Comparison of ENCODE assay signal across 10 cellular contexts in the genomic region with DNA sequence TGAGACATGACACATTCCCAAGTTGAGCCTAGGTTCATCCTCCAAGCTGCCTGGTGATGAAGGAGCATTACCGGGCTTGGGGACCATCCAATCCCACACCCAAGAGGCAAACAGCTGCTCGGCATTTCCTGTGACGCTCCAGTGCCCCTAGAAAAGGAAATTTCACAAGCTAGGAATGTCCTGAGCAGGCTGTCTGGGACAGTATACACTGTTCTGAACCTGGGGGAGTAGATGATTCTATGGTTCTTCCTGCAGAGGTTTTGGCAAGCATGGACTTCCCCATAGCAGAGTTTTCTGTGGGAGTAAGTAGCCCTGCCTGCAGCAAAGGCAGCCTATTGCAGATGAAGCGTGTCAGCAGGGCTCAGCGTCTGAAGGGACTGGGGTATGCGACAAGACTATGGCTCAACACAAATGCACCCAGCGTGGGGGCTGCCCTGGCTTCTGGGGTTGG. TPM values are rescaled to one million over a fixed set of nuclear protein-coding genes. Genes with fewer than 3 reads are reported as not detected.
DNase-seq lines count a peak whose midpoint lies in the region; ATAC-seq, FAIRE-seq and TF ChIP-seq lines count a peak whose summit lies in the region.
"Had no signal": no experiment of that assay in that cellular context is flagged by ENCODE, and none has a peak within 500 bp of the region (broad histone marks: within the 10 kb centered on the region; RNA-seq: fewer than 3 reads in every experiment).

No MANE protein-coding gene starts in this region.

- H3K27me3 ChIP-seq in HepG2 (ENCODE audit: control insufficient read depth in 1 of 2, insufficient read depth in 2 of 2, low read length in 2 of 2) (no peaks in the 10 kb centered on the region), upper lobe of left lung (no peaks in the 10 kb centered on the region)

- H3K36me3 ChIP-seq in HepG2 (replicated peaks in 1 of 2; ENCODE audit: control insufficient read depth in 1 of 2, insufficient read depth in 2 of 2, low read length in 2 of 2): no peaks in the 10 kb centered on the region
- H3K36me3 ChIP-seq in upper lobe of left lung: peaks cover 0 to 5% (median 0%) of the 10 kb centered on the region in 4 donors

- ATAC-seq in HepG2 (peak; percentile 46), upper lobe of left lung (ENCODE audit: low FRiP score in 2 of 2) (peak; percentile 84 to 86), GM21619 (IDR thresholded peaks at IDR 0.05; ENCODE audit: unreplicated experiment) (no peak)
- no peak for ATAC-seq in activated naive CD8-positive, alpha-beta T cell treated with anti-CD3 and anti-CD28 coated beads, Interleukin-2, amount 50 U/mL, for 24 hours

- POLR2A ChIA-PET in HepG2 (lab: Yijun Ruan, JAX): interaction anchor here (0.5 kb wide), 1 partner anchor 38 kb away, joined by 3 read pairs; no protein-coding TSS in a partner anchor

- in situ Hi-C loops in HepG2 (cut with HindIII; ENCODE audit: extremely low pct_ligation_motif_present, low pct_unique_long_range_greater_than_20kb): no loop called here

- no peak for DNase-seq in activated T-cell treated with anti-CD3 and anti-CD28 coated beads, Interleukin-2, amount 50 U/mL, for 24 hours
- no peak for DNase-seq in activated T-cell treated with anti-CD3 and anti-CD28 coated beads, Interleukin-2, amount 50 U/mL, for 48 hours
- DNase-seq in chondrocyte (ENCODE audit: low spot score) (no peak), HepG2 (ENCODE audit: low spot score) (no peak), upper lobe of left lung (peak; percentile 12 to 68), NCI-H187 (lab: John Stamatoyannopoulos, UW) (no peak)
- DNase-seq in activated naive CD8-positive, alpha-beta T cell treated with anti-CD3 and anti-CD28 coated beads, Interleukin-2, amount 50 U/mL, for 24 hours: no peak
- DNase-seq: NCI-H526 treated with DMSO at 0.1 percent for 48 hours had no signal

- H3K9me3 ChIP-seq in HepG2 (ENCODE audit: low read length) (no peaks in the 10 kb centered on the region), upper lobe of left lung (no peaks in the 10 kb centered on the region)

- intact Hi-C loops in HepG2 (cut with micrococcal nuclease; ENCODE audit: unreplicated experiment): no loop called here

- CTCF ChIA-PET in HepG2 (lab: Yijun Ruan, JAX; ENCODE audit: low intra/inter-chr PET ratio, low total read pairs): no interaction called here

- no peak for TF ChIP-seq EP300 in HepG2 (IDR thresholded peaks at IDR 0.05; ENCODE audit: low read depth in 2 of 2, low read length in 2 of 2)
- no peak for TF ChIP-seq EP300 in HepG2 (CRISPR knock-in tag; IDR thresholded peaks at IDR 0.05; ENCODE audit: borderline replicate concordance)
- TF ChIP-seq EP300 in upper lobe of left lung (IDR thresholded peaks at IDR 0.05): peak; percentile 79 to 95 (median 89)

- H3K4me1 ChIP-seq in HepG2 (ENCODE audit: insufficient read depth, low read length): peaks cover 33% of the 10 kb centered on the region
- H3K4me1 ChIP-seq in upper lobe of left lung: peaks cover 52 to 62% (median 59%) of the 10 kb centered on the region in 4 donors

- no peak for TF ChIP-seq POLR2A in HepG2 (IDR thresholded peaks at IDR 0.05; ENCODE audit: insufficient read depth in 1 of 2, low read depth in 2 of 2, low read length in 2 of 2)
- peak in 1 of 4 donors; percentile 38 for TF ChIP-seq POLR2A in upper lobe of left lung (IDR thresholded peaks at IDR 0.05)

- no TSS peak for BruUV-seq in HepG2 (replicated peaks; lab: Mats Ljungman, UMichigan)

- TF ChIP-seq RAD21 in HepG2 (CRISPR knock-in tag; IDR thresholded peaks at IDR 0.05): no peak

- H3K27ac Mint-ChIP-seq in activated T-cell treated with anti-CD3 and anti-CD28 coated beads, Interleukin-2, amount 50 U/mL, for 24 hours: peak overlapping the region; percentile 12
- H3K27ac Mint-ChIP-seq in chondrocyte (ENCODE audit: unreplicated experiment): peak overlapping the region; percentile 93
- no peak overlapping the region for H3K27ac Mint-ChIP-seq in activated naive CD8-positive, alpha-beta T cell treated with anti-CD3 and anti-CD28 coated beads, Interleukin-2, amount 50 U/mL, for 24 hours

- H3K9ac ChIP-seq in HepG2 (ENCODE audit: insufficient read depth, low read depth, low read length): no peak overlapping the region

- TF ChIP-seq CTCF in chondrocyte (IDR thresholded peaks at IDR 0.05) (no peak), HepG2 (CRISPR knock-in tag; IDR thresholded peaks at IDR 0.05) (no peak), upper lobe of left lung (IDR thresholded peaks at IDR 0.05) (no peak)

- 17% methylated on average over 3 of the region's 7 CpGs for WGBS in HepG2 (ENCODE audit: low lambda C conversion rate)
- 24 to 29% methylated on average over 7 of the region's 7 CpGs for WGBS in upper lobe of left lung, 2 donors

- no peak overlapping the region for H2AFZ ChIP-seq in HepG2 (ENCODE audit: low read length)

- H3K9me3 Mint-ChIP-seq in activated T-cell treated with anti-CD3 and anti-CD28 coated beads, Interleukin-2, amount 50 U/mL, for 24 hours: no peaks in the 10 kb centered on the region
- no peaks in the 10 kb centered on the region for H3K9me3 Mint-ChIP-seq in chondrocyte (ENCODE audit: low read depth)
- no peaks in the 10 kb centered on the region for H3K9me3 Mint-ChIP-seq in activated naive CD8-positive, alpha-beta T cell treated with anti-CD3 and anti-CD28 coated beads, Interleukin-2, amount 50 U/mL, for 24 hours

- H3K4me3 ChIP-seq in HepG2 (replicated peaks in 1 of 3; ENCODE audit: insufficient read depth in 1 of 3, low read depth in 2 of 3, low read length in 3 of 3) (no peak overlapping the region), upper lobe of left lung (no peak overlapping the region)

- peaks cover 20% of the 10 kb centered on the region for H3K36me3 Mint-ChIP-seq in activated T-cell treated with anti-CD3 and anti-CD28 coated beads, Interleukin-2, amount 50 U/mL, for 24 hours (ENCODE audit: low read depth)
- peaks cover 5% of the 10 kb centered on the region for H3K36me3 Mint-ChIP-seq in chondrocyte (ENCODE audit: low read depth)
- H3K36me3 Mint-ChIP-seq in activated naive CD8-positive, alpha-beta T cell treated with anti-CD3 and anti-CD28 coated beads, Interleukin-2, amount 50 U/mL, for 24 hours (ENCODE audit: low read depth): no peaks in the 10 kb centered on the region

- H3K79me2 ChIP-seq in HepG2 (ENCODE audit: insufficient read depth, low read length): no peaks in the 10 kb centered on the region

- FAIRE-seq in HepG2 (lab: Jason Lieb, UNC): no peak
- FAIRE-seq: keratinocyte had no signal

- no peaks in the 10 kb centered on the region for H3K27me3 Mint-ChIP-seq in activated T-cell treated with anti-CD3 and anti-CD28 coated beads, Interleukin-2, amount 50 U/mL, for 24 hours
- H3K27me3 Mint-ChIP-seq in chondrocyte (ENCODE audit: low read depth): no peaks in the 10 kb centered on the region
- no peaks in the 10 kb centered on the region for H3K27me3 Mint-ChIP-seq in activated naive CD8-positive, alpha-beta T cell treated with anti-CD3 and anti-CD28 coated beads, Interleukin-2, amount 50 U/mL, for 24 hours

- H3K4me3 Mint-ChIP-seq in activated T-cell treated with anti-CD3 and anti-CD28 coated beads, Interleukin-2, amount 50 U/mL, for 24 hours: no peak overlapping the region
- no peak overlapping the region for H3K4me3 Mint-ChIP-seq in chondrocyte (ENCODE audit: unreplicated experiment)
- no peak overlapping the region for H3K4me3 Mint-ChIP-seq in activated naive CD8-positive, alpha-beta T cell treated with anti-CD3 and anti-CD28 coated beads, Interleukin-2, amount 50 U/mL, for 24 hours

- peak overlapping the region; percentile 28 for H3K4me2 ChIP-seq in HepG2 (ENCODE audit: low read depth, low read length)

- H3K4me1 Mint-ChIP-seq in activated T-cell treated with anti-CD3 and anti-CD28 coated beads, Interleukin-2, amount 50 U/mL, for 24 hours (ENCODE audit: low read depth): peaks cover 25% of the 10 kb centered on the region
- H3K4me1 Mint-ChIP-seq in chondrocyte (ENCODE audit: low read depth): peaks cover 43% of the 10 kb centered on the region
- peaks cover 21% of the 10 kb centered on the region for H3K4me1 Mint-ChIP-seq in activated naive CD8-positive, alpha-beta T cell treated with anti-CD3 and anti-CD28 coated beads, Interleukin-2, amount 50 U/mL, for 24 hours

- H4K20me1 ChIP-seq in HepG2 (ENCODE audit: insufficient read depth, low read length): no peaks in the 10 kb centered on the region

- H3K27ac ChIP-seq in HepG2 (ENCODE audit: extremely low read length, insufficient read depth, low read length) (no peak overlapping the region), upper lobe of left lung (peak overlapping the region; percentile 66 to 85 (median 77))

TF ChIP-seq in HepG2, 621 proteins besides CTCF, POLR2A, EP300 and RAD21 (continues in another document):
- TF ChIP-seq ARNT (IDR thresholded peaks at IDR 0.05): no peak
- TF ChIP-seq NCOR1 (IDR thresholded peaks at IDR 0.05; ENCODE audit: borderline replicate concordance, low read length): no peak

RNA-seq across cellular contexts. Expression of gene SRSF5, which starts 47.4 kb away (rescaled TPM):
- total RNA-seq in chondrocyte: 147 to 193 TPM (median 163 TPM) in 3 replicates
- total RNA-seq in HepG2 (2016; rRNA removed; fragmentation: Illumina TruSeq; extraction: Trizol): 277 and 333 TPM in 2 replicates
- total RNA-seq in HepG2 (2016; cell fraction: cytosol; rRNA removed; fragmentation: Illumina TruSeq; extraction: Trizol; ENCODE audit: low read depth): 66.7 and 68.4 TPM in 2 replicates
- 277 and 309 TPM in 2 replicates for total RNA-seq in HepG2 (2016; cell fraction: insoluble cytoplasmic fraction; rRNA removed; fragmentation: Illumina TruSeq; extraction: Trizol)
- 68.2 and 70.5 TPM in 2 replicates for total RNA-seq in HepG2 (2016; cell fraction: membrane; rRNA removed; fragmentation: Illumina TruSeq; extraction: Trizol)
- total RNA-seq in HepG2 (2016; cell fraction: nucleus; rRNA removed; fragmentation: Illumina TruSeq; extraction: Trizol): 278 and 311 TPM in 2 replicates
- 189 and 218 TPM in 2 replicates for polyA plus RNA-seq in HepG2 (2011; rRNA removed)
- polyA plus RNA-seq in HepG2 (2011; cell fraction: cytosol; rRNA removed): 169 and 242 TPM in 2 replicates
- polyA plus RNA-seq in HepG2 (2011; cell fraction: nucleus; rRNA removed): 586 and 686 TPM in 2 replicates
- polyA plus RNA-seq in HepG2 (2012): 376 and 529 TPM in 2 replicates
- polyA plus RNA-seq in HepG2 (2016; cell fraction: cytosol; fragmentation: Illumina TruSeq; extraction: Trizol; ENCODE audit: low read depth): 22.7 and 25.6 TPM in 2 replicates
- 415 and 444 TPM in 2 replicates for polyA plus RNA-seq in HepG2 (2016; cell fraction: insoluble cytoplasmic fraction; fragmentation: Illumina TruSeq; extraction: Trizol; ENCODE audit: low read depth)
- 45.5 and 47.3 TPM in 2 replicates for polyA plus RNA-seq in HepG2 (2016; cell fraction: membrane; fragmentation: Illumina TruSeq; extraction: Trizol; ENCODE audit: low read depth)
- polyA plus RNA-seq in HepG2 (2016; cell fraction: nucleus; fragmentation: Illumina TruSeq; extraction: Trizol; ENCODE audit: insufficient read depth, low read depth): 410 and 415 TPM in 2 replicates
- polyA minus RNA-seq in HepG2 (2011; rRNA and poly(A)+ RNA removed; ENCODE audit: low replicate concordance): 99.8 and 128 TPM in 2 replicates
- polyA minus RNA-seq in HepG2 (2011; cell fraction: cytosol; rRNA and poly(A)+ RNA removed): 61.5 and 65.7 TPM in 2 replicates
- polyA minus RNA-seq in HepG2 (2011; cell fraction: nucleus; rRNA and poly(A)+ RNA removed): 704 and 755 TPM in 2 replicates
- total RNA-seq in upper lobe of left lung: 1,000 to 10,000 TPM in 1 of 6 donors, 100 to 1,000 TPM in 5; 238 to 1,033 (median 288) TPM

Comparison
In these comparisons a context has a peak if more than half of its experiments do, and no peak if none do; other contexts are left out.
1. DNase-seq: peak in upper lobe of left lung (2 of 2); none in activated T-cell treated with anti-CD3 and anti-CD28 coated beads, Interleukin-2, amount 50 U/mL, for 24 hours (single experiment), activated T-cell treated with anti-CD3 and anti-CD28 coated beads, Interleukin-2, amount 50 U/mL, for 48 hours (0 of 2), chondrocyte (single experiment), HepG2 (single experiment), NCI-H187 (0 of 2) and activated naive CD8-positive, alpha-beta T cell treated with anti-CD3 and anti-CD28 coated beads, Interleukin-2, amount 50 U/mL, for 24 hours (single experiment).
2. ATAC-seq: peak in HepG2 (single experiment) and upper lobe of left lung (2 of 2); none in GM21619 (single experiment) and activated naive CD8-positive, alpha-beta T cell treated with anti-CD3 and anti-CD28 coated beads, Interleukin-2, amount 50 U/mL, for 24 hours (single experiment).